Comparison of ENCODE assay signal across 9 cellular contexts in genomic region chr3:49787182-49787464, GRCh38. TPM values are rescaled to one million over a fixed set of nuclear protein-coding genes. Genes with fewer than 3 reads are reported as not detected.
DNase-seq lines count a peak whose midpoint lies in the region; ATAC-seq and TF ChIP-seq lines count a peak whose summit lies in the region.
"Had no signal": no experiment of that assay in that cellular context is flagged by ENCODE, and none has a peak within 500 bp of the region (broad histone marks: within the 10 kb centered on the region; RNA-seq: fewer than 3 reads in every experiment).

No MANE protein-coding gene starts in this region.

- no peak for TF ChIP-seq EP300 in gastroesophageal sphincter (IDR thresholded peaks at IDR 0.05)

- TF ChIP-seq CTCF in GM13976 (IDR thresholded peaks at IDR 0.05; ENCODE audit: borderline replicate concordance, control extremely low read depth, extremely low read depth, insufficient read depth, missing control alignments) (no peak), gastroesophageal sphincter (IDR thresholded peaks at IDR 0.05) (no peak), omental fat pad (IDR thresholded peaks at IDR 0.05) (no peak)

- H3K9me3 ChIP-seq in T-helper 17 cell (ENCODE audit: control insufficient read depth, low read length, poor library complexity, severe bottlenecking) (no peaks in the 10 kb centered on the region), gastroesophageal sphincter (no peaks in the 10 kb centered on the region)

- peaks cover 5% of the 10 kb centered on the region for H3K27me3 Mint-ChIP-seq in T-helper 17 cell

- peaks cover 0 to 24% of the 10 kb centered on the region in 2 donors for H3K36me3 ChIP-seq in gastroesophageal sphincter

- peaks cover 21% of the 10 kb centered on the region for H3K4me1 Mint-ChIP-seq in T-helper 17 cell

- DNase-seq in GM13976 (ENCODE audit: low spot score) (peak; percentile 22), T-helper 17 cell (no peak), skeletal muscle cell (ENCODE audit: low read depth) (no peak), globus pallidus (ENCODE audit: low spot score) (no peak), omental fat pad (ENCODE audit: low spot score) (no peak), EL (no peak)

- H3K36me3 Mint-ChIP-seq in T-helper 17 cell (ENCODE audit: low read depth) = no peaks in the 10 kb centered on the region

- 40 to 61% methylated on average over 1 to 2 of the region's 3 CpGs for WGBS in gastroesophageal sphincter (ENCODE audit: low coverage in 1 of 2), 2 donors

- no peak for TF ChIP-seq POLR2A in gastroesophageal sphincter (IDR thresholded peaks at IDR 0.05)

- H3K27ac ChIP-seq in gastroesophageal sphincter = peak overlapping the region in 3 of 4 donors; percentile 98 to 99 (median 98)

- H3K27me3 ChIP-seq in gastroesophageal sphincter = no peaks in the 10 kb centered on the region

- in situ Hi-C loops in GM13976 (cut with MboI; ENCODE audit: low sequenced_read_pairs, unreplicated experiment) = no loop called here

- H3K4me3 ChIP-seq in gastroesophageal sphincter (peak overlapping the region in 1 of 2 donors; percentile 98), skeletal muscle cell (ENCODE audit: low read depth, low read length) (peak overlapping the region; percentile 95)

- peaks cover 0 to 45% (median 12%) of the 10 kb centered on the region in 3 donors for H3K4me1 ChIP-seq in gastroesophageal sphincter

- peak overlapping the region; percentile 91 for H3K4me3 Mint-ChIP-seq in T-helper 17 cell

- ATAC-seq in T-helper 17 cell (no peak), gastroesophageal sphincter (no peak), omental fat pad (ENCODE audit: low FRiP score) (no peak)
- no peak for ATAC-seq in activated CD4-positive, CD25-positive, alpha-beta regulatory T cell treated with anti-CD3 and anti-CD28 coated beads, Interleukin-2, amount 50 U/mL, for 24 hours

- peak overlapping the region; percentile 94 for H3K27ac Mint-ChIP-seq in T-helper 17 cell

RNA-seq across cellular contexts. Expression of gene IP6K1, which starts 0.8 kb away (rescaled TPM):
- total RNA-seq in T-helper 17 cell (10 to 100 TPM; 54.1 to 56.4 TPM), gastroesophageal sphincter (10 to 100 TPM; 37.8 to 64.9 (median 43.5) TPM), omental fat pad (10 to 100 TPM; 30.5 to 41.3 (median 35.8) TPM)

RNA-seq across cellular contexts. Expression of gene CDHR4, which starts 12.6 kb away (rescaled TPM):
- total RNA-seq in T-helper 17 cell (under 1 TPM in 1 of 2 donors, not detected in 1; 0.37 TPM), gastroesophageal sphincter (under 1 TPM in 1 of 4 donors, not detected in 3; 0.40 TPM), omental fat pad (1 to 10 TPM in 1 of 4 donors, under 1 TPM in 1, not detected in 2; 0.36 to 6.0 TPM)
- total RNA-seq: RPMI7951 had no signal

RNA-seq across cellular contexts. Expression of gene INKA1, which starts 15.9 kb away (rescaled TPM):
- 1 to 10 TPM in 1 of 2 donors, under 1 TPM in 1; 0.92 to 5.2 TPM for total RNA-seq in T-helper 17 cell
- total RNA-seq in gastroesophageal sphincter = 1 to 10 TPM; 1.3 to 3.4 (median 3.1) TPM
- total RNA-seq in omental fat pad = 1 to 10 TPM in 2 of 4 donors, under 1 TPM in 2; 0.74 to 9.9 (median 2.4) TPM

RNA-seq across cellular contexts. Expression of gene UBA7, which starts 26.6 kb away (rescaled TPM):
- total RNA-seq in T-helper 17 cell = 100 to 1,000 TPM; 173 to 198 TPM
- total RNA-seq in gastroesophageal sphincter = 10 to 100 TPM; 16.2 to 62.7 (median 31.1) TPM
- 10 to 100 TPM; 33.6 to 85.4 (median 38.1) TPM for total RNA-seq in omental fat pad
